In the genomic region with DNA sequence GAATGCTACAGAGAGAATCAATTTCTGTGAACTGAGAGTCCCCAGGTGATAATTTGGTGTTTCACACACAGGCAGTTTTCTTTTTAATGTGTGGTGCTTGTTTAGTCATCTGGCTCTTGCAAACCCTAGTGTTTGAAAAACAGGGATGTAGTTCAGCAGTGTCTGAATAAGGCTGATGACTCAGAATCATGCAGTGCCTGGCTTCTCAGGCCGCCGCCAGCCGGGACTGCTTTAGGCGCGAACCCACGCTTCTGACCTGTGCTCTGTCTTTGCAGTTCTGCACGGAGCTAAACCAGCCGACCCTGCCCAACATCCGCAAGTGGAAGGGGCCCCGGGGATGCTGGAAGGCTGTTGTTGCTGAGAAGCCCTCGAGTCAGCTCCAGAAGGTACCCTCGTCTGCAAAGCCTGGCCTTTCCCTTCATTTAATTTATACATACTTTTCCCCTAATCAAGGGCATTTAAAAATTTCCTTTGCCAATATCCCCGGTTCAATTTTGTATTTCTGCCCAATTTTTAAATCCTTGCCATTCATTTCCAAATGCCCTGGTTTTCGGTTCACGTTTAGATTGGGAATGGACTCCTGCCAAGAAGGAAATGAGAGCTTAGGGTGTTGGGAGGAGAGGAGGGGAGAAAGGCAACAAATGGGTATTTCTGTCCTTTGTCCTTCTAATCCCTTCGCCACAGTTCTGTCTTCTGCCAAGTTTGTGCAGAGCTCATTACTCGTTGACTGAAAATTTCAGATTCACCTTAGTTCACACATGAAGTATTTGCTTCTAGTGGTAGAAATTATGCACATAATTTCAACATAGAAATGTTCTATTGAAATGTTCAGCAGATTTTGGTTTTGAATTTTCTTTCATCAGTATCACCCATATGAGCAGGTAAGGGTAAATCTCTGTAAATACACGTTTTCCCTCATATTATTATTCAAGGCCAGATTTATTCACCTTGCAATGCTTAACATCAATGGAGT, we compare ENCODE assay signal across 1 cellular context.
TF ChIP-seq lines count a peak whose summit lies in the region.

No MANE protein-coding gene starts in this region.

TF ChIP-seq in IMR-90, 13 proteins besides CTCF, POLR2A, EP300 and RAD21 (continued from another document):
- TF ChIP-seq BHLHE40 (IDR thresholded peaks at IDR 0.05; ENCODE audit: low read depth, low read length), result peak; percentile 59; the same call in 1 of the 2 replicates
